ENCODE assay signal across 8 cellular contexts in genomic region chr12:121537814-121538698, GRCh38. TPM values are rescaled to one million over a fixed set of nuclear protein-coding genes. Genes with fewer than 3 reads are reported as not detected.
DNase-seq lines count a peak whose midpoint lies in the region; ATAC-seq and TF ChIP-seq lines count a peak whose summit lies in the region.

No MANE protein-coding gene starts in this region.

- peak overlapping the region; percentile 91 for H3K4me2 ChIP-seq in OCI-LY1 (ENCODE audit: low read length)

- no peaks in the 10 kb centered on the region for H4K20me1 ChIP-seq in OCI-LY1 (ENCODE audit: insufficient read depth, low read length)

- peak overlapping the region; percentile 79 for H3K9ac ChIP-seq in OCI-LY1 (ENCODE audit: low read length)

- peak overlapping the region; percentile 73 for H3K4me3 ChIP-seq in OCI-LY1 (ENCODE audit: low read depth, low read length, poor library complexity, severe bottlenecking)

- no peaks in the 10 kb centered on the region; the same call in 1 of the 2 replicates for H3F3A ChIP-seq in OCI-LY1 (ENCODE audit: insufficient read depth, low read length)

- DNase-seq in DMS53 (lab: John Stamatoyannopoulos, UW) (peak; percentile 68), DMS53 treated with DMSO at 0.1 percent for 48 hours (lab: John Stamatoyannopoulos, UW; ENCODE audit: unreplicated experiment) (no peak), astrocyte of the hippocampus (ENCODE audit: low read depth, low spot score) (peak; percentile 50), immature natural killer cell (peak; percentile 64 to 67 (median 66)), mesenteric fat pad (ENCODE audit: low spot score) (no peak)
- peak; percentile 49 for DNase-seq in stimulated activated CD8-positive, alpha-beta memory T cell treated with anti-CD3 and anti-CD28 coated beads, Interleukin-4, amount 100 ng/mL, for 48 hours

- no peaks in the 10 kb centered on the region for H3K9me2 ChIP-seq in OCI-LY1 (ENCODE audit: low read depth, low read length)

- no peaks in the 10 kb centered on the region for H3K9me3 Mint-ChIP-seq in immature natural killer cell

- peak; percentile 13 for ATAC-seq in HG02642 (IDR thresholded peaks at IDR 0.05; ENCODE audit: poor library complexity, unreplicated experiment)

- H3K4me1 Mint-ChIP-seq in immature natural killer cell: peaks cover 38 to 39% of the 10 kb centered on the region in 2 donors

- peak overlapping the region; percentile 85 to 95 (median 89) for H3K4me3 Mint-ChIP-seq in immature natural killer cell

- H3K27me3 ChIP-seq in OCI-LY1 (ENCODE audit: insufficient read depth, low read length): no peaks in the 10 kb centered on the region

- H3K27ac ChIP-seq in OCI-LY1 (ENCODE audit: low read depth, low read length, poor library complexity, severe bottlenecking): peak overlapping the region; percentile 92

- H3K36me3 Mint-ChIP-seq in immature natural killer cell: peaks cover 0 to 13% (median 7%) of the 10 kb centered on the region in 3 donors

- peaks cover under 1% of the 10 kb centered on the region; the same call in 1 of the 2 replicates for H3K36me3 ChIP-seq in OCI-LY1 (ENCODE audit: insufficient read depth, low read length)

- TF ChIP-seq CTCF in OCI-LY1 (IDR thresholded peaks at IDR 0.05; ENCODE audit: low read length): no peak

- peak overlapping the region; percentile 80 to 96 (median 90) for H3K27ac Mint-ChIP-seq in immature natural killer cell

- H3K9me3 ChIP-seq in OCI-LY1 (ENCODE audit: low read length): no peaks in the 10 kb centered on the region

- no peaks in the 10 kb centered on the region for H3K79me2 ChIP-seq in OCI-LY1 (ENCODE audit: insufficient read depth, low read length)

- peaks cover 39% of the 10 kb centered on the region for H3K4me1 ChIP-seq in OCI-LY1 (ENCODE audit: insufficient read depth, low read length, severe bottlenecking)

- no peak overlapping the region for H2AFZ ChIP-seq in OCI-LY1 (ENCODE audit: low read length)

- H3K27me3 Mint-ChIP-seq in immature natural killer cell (ENCODE audit: low read depth in 3 of 3): peaks cover 4 to 12% (median 8%) of the 10 kb centered on the region in 3 donors

RNA-seq across cellular contexts. Expression of gene KDM2B, which starts 42.8 kb away (rescaled TPM):
- polyA plus RNA-seq in immature natural killer cell: 10 to 100 TPM in 2 of 3 donors, 1 to 10 TPM in 1; 9.6 to 17.0 (median 10.4) TPM
- 17.2 TPM for total RNA-seq in mesenteric fat pad

Comparison
In these comparisons a context has a peak if more than half of its experiments do, and no peak if none do; other contexts are left out.
1. DNase-seq: peak in DMS53 (single experiment), astrocyte of the hippocampus (single experiment), immature natural killer cell (3 of 3) and stimulated activated CD8-positive, alpha-beta memory T cell treated with anti-CD3 and anti-CD28 coated beads, Interleukin-4, amount 100 ng/mL, for 48 hours (single experiment); none in DMS53 treated with DMSO at 0.1 percent for 48 hours (single experiment) and mesenteric fat pad (single experiment).